ENCODE assay signal across 19 cellular contexts in the genomic region with DNA sequence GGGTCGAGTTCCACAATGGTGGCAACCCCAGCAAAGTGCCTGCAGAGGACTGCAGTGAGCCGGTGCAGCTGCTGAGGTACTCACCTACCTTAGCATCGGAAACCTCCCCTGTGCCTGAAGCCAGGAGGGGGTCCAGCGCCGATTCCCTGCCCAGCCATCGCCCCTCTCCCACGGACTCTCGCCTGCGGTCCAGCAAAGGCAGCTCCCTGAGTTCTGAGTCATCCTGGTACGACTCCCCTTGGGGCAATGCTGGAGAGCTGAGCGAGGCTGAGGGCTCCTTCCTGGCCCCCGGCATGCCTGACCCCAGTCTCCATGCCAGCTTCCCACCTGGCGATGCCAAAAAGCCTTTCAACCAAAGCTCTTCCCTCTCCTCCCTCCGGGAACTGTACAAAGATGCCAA.
"Had no signal": no experiment of that assay in that cellular context is flagged by ENCODE, and none has a peak within 500 bp of the region (broad histone marks: within the 10 kb centered on the region; RNA-seq: fewer than 3 reads in every experiment).

No MANE protein-coding gene starts in this region.

- H3K4me3 Mint-ChIP-seq: activated CD8-positive, alpha-beta memory T cell treated with anti-CD3 and anti-CD28 coated beads, Interleukin-2, amount 10 ng/mL, durations not matched to agents 7 days and 5 days; activated T-cell treated with anti-CD3 and anti-CD28 coated beads, Interleukin-2, amount 50 U/mL, for 4 hours; dendritic cell treated with granulocyte-macrophage colony-stimulating factor and Interleukin-4, amounts not matched to agents 40 ng/mL and 50 ng/mL, for 4 days; T-helper 1 cell treated with Interleukin-12 subunit alpha and Interleukin-12 subunit beta and Interleukin-4 antibody, amounts not matched to agents 30 μg/mL and 1 μg/mL, for 36 hours had no signal

- H3K27ac Mint-ChIP-seq: activated CD8-positive, alpha-beta memory T cell treated with anti-CD3 and anti-CD28 coated beads, Interleukin-2, amount 10 ng/mL, durations not matched to agents 7 days and 5 days; dendritic cell treated with granulocyte-macrophage colony-stimulating factor and Interleukin-4, amounts not matched to agents 40 ng/mL and 50 ng/mL, for 4 days; T-helper 1 cell treated with Interleukin-12 subunit alpha and Interleukin-12 subunit beta and Interleukin-4 antibody, amounts not matched to agents 30 μg/mL and 1 μg/mL, for 36 hours had no signal

- H3K9me3 Mint-ChIP-seq: activated T-cell treated with anti-CD3 and anti-CD28 coated beads, Interleukin-2, amount 50 U/mL, for 4 hours; dendritic cell treated with granulocyte-macrophage colony-stimulating factor and Interleukin-4, amounts not matched to agents 40 ng/mL and 50 ng/mL, for 4 days; T-helper 1 cell treated with Interleukin-12 subunit alpha and Interleukin-12 subunit beta and Interleukin-4 antibody, amounts not matched to agents 30 μg/mL and 1 μg/mL, for 36 hours had no signal

- ATAC-seq: activated CD8-positive, alpha-beta memory T cell treated with anti-CD3 and anti-CD28 coated beads, Interleukin-2, amount 10 ng/mL, durations not matched to agents 7 days and 5 days; heart left ventricle; left cardiac atrium; lower lobe of right lung; pancreas had no signal

- DNase-seq: activated CD4-positive, alpha-beta T cell treated with anti-CD3 and anti-CD28 coated beads, Interleukin-2, amount 50 U/mL, for 1 hour; activated CD8-positive, alpha-beta memory T cell treated with anti-CD3 and anti-CD28 coated beads, Interleukin-2, amount 10 ng/mL, durations not matched to agents 7 days and 5 days; activated naive CD4-positive, alpha-beta T cell treated with anti-CD3 and anti-CD28 coated beads, Interleukin-2, amount 50 U/mL, for 16 hours; activated T-cell treated with anti-CD3 and anti-CD28 coated beads, Interleukin-2, amount 50 U/mL, for 4 hours; amygdala; brain microvascular endothelial cell; cerebellar nuclear complex; effector memory CD4-positive, alpha-beta T cell; foreskin melanocyte; heart left ventricle; left cardiac atrium; lower lobe of right lung; pancreas; Right ventricle myocardium superior; sigmoid colon; stimulated activated CD4-positive, alpha-beta T cell treated with anti-CD3 and anti-CD28 coated beads, Interleukin-1b, Interleukin-23, amount 100 ng/mL, for 48 hours; transverse colon had no signal

- H3K27me3 Mint-ChIP-seq: activated CD8-positive, alpha-beta memory T cell treated with anti-CD3 and anti-CD28 coated beads, Interleukin-2, amount 10 ng/mL, durations not matched to agents 7 days and 5 days; dendritic cell treated with granulocyte-macrophage colony-stimulating factor and Interleukin-4, amounts not matched to agents 40 ng/mL and 50 ng/mL, for 4 days had no signal
